In the genomic region with DNA sequence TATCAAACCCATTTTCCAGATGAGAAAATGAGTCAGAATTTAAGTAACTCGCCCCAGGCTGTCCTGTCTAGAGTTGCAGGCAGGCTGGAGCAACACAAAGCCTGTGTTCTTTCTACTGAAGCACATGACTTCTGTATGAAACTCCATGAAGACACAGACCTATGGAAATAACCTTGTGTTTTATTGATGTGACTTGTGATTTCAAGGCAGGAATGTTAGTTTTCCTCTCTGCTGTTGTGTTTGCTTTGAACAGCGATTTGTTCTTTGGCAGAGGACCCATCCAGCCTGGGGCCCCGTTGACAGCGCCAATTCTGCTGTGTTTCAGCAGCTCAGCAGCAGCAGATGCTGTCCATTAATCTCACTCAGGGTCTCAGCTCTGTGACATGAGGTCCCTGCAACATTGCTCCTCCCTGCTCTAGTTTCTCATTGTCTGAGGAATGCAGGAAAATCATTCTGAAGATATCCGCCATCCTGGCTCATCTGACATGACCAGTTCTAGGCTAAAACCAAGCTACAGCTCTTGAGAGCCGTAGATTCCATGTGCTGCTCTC, we compare ENCODE assay signal across 18 cellular contexts.
DNase-seq lines count a peak whose midpoint lies in the region; ATAC-seq and TF ChIP-seq lines count a peak whose summit lies in the region.
"Had no signal": no experiment of that assay in that cellular context is flagged by ENCODE, and none has a peak within 500 bp of the region (broad histone marks: within the 10 kb centered on the region; RNA-seq: fewer than 3 reads in every experiment).

No MANE protein-coding gene starts in this region.

- H2BK5ac ChIP-seq in trophoblast cell (ENCODE audit: low read depth, low read length, poor library complexity), result no peak overlapping the region

- H3K79me2 ChIP-seq in fibroblast of lung (ENCODE audit: control insufficient read depth, insufficient read depth, low read length) (no peaks in the 10 kb centered on the region), trophoblast cell (ENCODE audit: control insufficient read depth, insufficient read depth, low read length, poor library complexity) (no peaks in the 10 kb centered on the region)

- no peak overlapping the region for H4K12ac ChIP-seq in trophoblast cell (ENCODE audit: low read depth, low read length)

- no peak overlapping the region for H3K4ac ChIP-seq in trophoblast cell (ENCODE audit: low read depth, low read length)

- H3K4me1 ChIP-seq in fibroblast of lung (ENCODE audit: control insufficient read depth, extremely low read depth, insufficient read depth, low read length) (no peaks in the 10 kb centered on the region), trophoblast cell (ENCODE audit: control insufficient read depth in 1 of 2, insufficient read depth in 2 of 2, low read length in 2 of 2) (peaks cover 0 to 4% of the 10 kb centered on the region in 2 experiments)
- H3K4me1 ChIP-seq: BLaER1, tibial artery had no signal

- in situ Hi-C loops in brain microvascular endothelial cell (cut with HindIII; ENCODE audit: low pct_ligation_motif_present, low sequenced_read_pairs), result no loop called here
- in situ Hi-C loops in GM13976 (cut with MboI; ENCODE audit: low sequenced_read_pairs, unreplicated experiment), result no loop called here

- no peak overlapping the region for H2AK5ac ChIP-seq in trophoblast cell (ENCODE audit: low read length)

- TF ChIP-seq CTCF in HFFc6 (IDR thresholded peaks at IDR 0.05), result no peak
- TF ChIP-seq CTCF in fibroblast of lung (conservative IDR thresholded peaks at IDR 0.05 in 1 of 2, IDR thresholded peaks at IDR 0.05 in 1 of 2; ENCODE audit: low read depth in 1 of 2, low read length in 2 of 2), result no peak
- no peak for TF ChIP-seq CTCF in brain microvascular endothelial cell (IDR thresholded peaks at IDR 0.05; ENCODE audit: low read depth, low read length, missing control alignments)
- TF ChIP-seq CTCF in GM13976 (IDR thresholded peaks at IDR 0.05; ENCODE audit: borderline replicate concordance, control extremely low read depth, extremely low read depth, insufficient read depth, missing control alignments), result no peak

- H4K8ac ChIP-seq in trophoblast cell (ENCODE audit: low read depth, low read length), result no peak overlapping the region

- no peak overlapping the region for H3K18ac ChIP-seq in trophoblast cell (ENCODE audit: low read length)

- H3K4me3 ChIP-seq in fibroblast of lung (replicated peaks in 1 of 4; ENCODE audit: control extremely low read depth in 1 of 4, insufficient read depth in 1 of 4, low read depth in 3 of 4, low read length in 4 of 4) (no peak overlapping the region), trophoblast cell (ENCODE audit: low read depth, low read length) (no peak overlapping the region), brain microvascular endothelial cell (ENCODE audit: low read depth, low read length) (no peak overlapping the region)
- H3K4me3 ChIP-seq: BLaER1, tibial artery had no signal

- peak; percentile 6 for DNase-seq in HFFc6
- DNase-seq in RPMI7951 (ENCODE audit: low read depth), result peak; percentile 24
- DNase-seq in fibroblast of lung (ENCODE audit: low read depth in 2 of 2), result peak; percentile 33 to 60
- peak; percentile 57 to 64 for DNase-seq in trophoblast cell
- DNase-seq in brain microvascular endothelial cell, result no peak
- DNase-seq in GM13976 (ENCODE audit: low spot score), result no peak
- DNase-seq in NCI-H510A (lab: John Stamatoyannopoulos, UW), result no peak
- DNase-seq: activated CD8-positive, alpha-beta T cell treated with anti-CD3 and anti-CD28 coated beads for 36 hours; amygdala; dermis blood vessel endothelial cell; immature natural killer cell; NCI-H1048; NCI-H510A treated with DMSO at 0.1 percent for 48 hours; SHP77; tibial artery had no signal

- H3K9ac ChIP-seq in fibroblast of lung (ENCODE audit: insufficient read depth, low read length), result no peak overlapping the region
- no peak overlapping the region for H3K9ac ChIP-seq in trophoblast cell (ENCODE audit: low read length)
- H3K9ac ChIP-seq: BLaER1 had no signal

- H3K27ac ChIP-seq in fibroblast of lung (ENCODE audit: insufficient read depth, low read length), result no peak overlapping the region
- H3K27ac ChIP-seq in trophoblast cell (ENCODE audit: low read depth, low read length), result no peak overlapping the region
- no peak overlapping the region for H3K27ac ChIP-seq in brain microvascular endothelial cell
- H3K27ac ChIP-seq: BLaER1, tibial artery had no signal

- H2AFZ ChIP-seq in fibroblast of lung (ENCODE audit: low read length) (no peak overlapping the region), trophoblast cell (ENCODE audit: insufficient read depth, low read length, poor library complexity) (no peak overlapping the region)

- peaks cover 4% of the 10 kb centered on the region; the same call in 1 of the 2 replicates for H3K27me3 Mint-ChIP-seq in HFFc6 (ENCODE audit: insufficient read depth)
- H3K27me3 Mint-ChIP-seq: activated CD8-positive, alpha-beta T cell treated with anti-CD3 and anti-CD28 coated beads for 36 hours; activated T-helper 17 cell treated with anti-CD3 and anti-CD28 coated beads, Interleukin-2, amount 50 U/mL, for 72 hours had no signal

- no peak overlapping the region for H3K4me3 Mint-ChIP-seq in HFFc6
- H3K4me3 Mint-ChIP-seq: activated CD8-positive, alpha-beta T cell treated with anti-CD3 and anti-CD28 coated beads for 36 hours; activated T-helper 17 cell treated with anti-CD3 and anti-CD28 coated beads, Interleukin-2, amount 50 U/mL, for 72 hours; immature natural killer cell had no signal

- no peaks in the 10 kb centered on the region for H4K20me1 ChIP-seq in fibroblast of lung (ENCODE audit: control insufficient read depth, extremely low read depth, insufficient read depth, low read length)
- H4K20me1 ChIP-seq: BLaER1 had no signal

- no peak overlapping the region for H3K23ac ChIP-seq in trophoblast cell (ENCODE audit: low read length)

- no CpG with 5 or more reads among the region's 6 CpGs for WGBS in trophoblast cell (ENCODE audit: extremely low coverage, insufficient coverage, insufficient read length)

- peaks cover 23% of the 10 kb centered on the region for H3K4me1 Mint-ChIP-seq in HFFc6 (ENCODE audit: low read depth)
- H3K4me1 Mint-ChIP-seq: activated T-helper 17 cell treated with anti-CD3 and anti-CD28 coated beads, Interleukin-2, amount 50 U/mL, for 72 hours; immature natural killer cell had no signal

- no peak overlapping the region for H3K27ac Mint-ChIP-seq in HFFc6
- H3K27ac Mint-ChIP-seq: activated CD8-positive, alpha-beta T cell treated with anti-CD3 and anti-CD28 coated beads for 36 hours; activated T-helper 17 cell treated with anti-CD3 and anti-CD28 coated beads, Interleukin-2, amount 50 U/mL, for 72 hours; immature natural killer cell had no signal

- H4K91ac ChIP-seq in trophoblast cell (ENCODE audit: low read depth, low read length), result no peak overlapping the region

- H3K27me3 ChIP-seq in fibroblast of lung (ENCODE audit: control insufficient read depth, insufficient read depth, low read length) (no peaks in the 10 kb centered on the region), trophoblast cell (ENCODE audit: insufficient read depth, low read length) (no peaks in the 10 kb centered on the region), brain microvascular endothelial cell (replicated peaks) (no peaks in the 10 kb centered on the region)
- H3K27me3 ChIP-seq: BLaER1, tibial artery had no signal

- ATAC-seq in HG02763 (IDR thresholded peaks at IDR 0.05; ENCODE audit: unreplicated experiment), result no peak
- ATAC-seq: activated CD8-positive, alpha-beta T cell treated with anti-CD3 and anti-CD28 coated beads for 36 hours; activated T-helper 17 cell treated with anti-CD3 and anti-CD28 coated beads, Interleukin-2, amount 50 U/mL, for 72 hours had no signal

- H3K36me3 ChIP-seq in fibroblast of lung (ENCODE audit: control insufficient read depth, insufficient read depth, low read length), result no peaks in the 10 kb centered on the region
- H3K36me3 ChIP-seq in trophoblast cell (ENCODE audit: control insufficient read depth in 1 of 2, insufficient read depth in 2 of 2, low read length in 2 of 2), result peaks cover 0 to 3% of the 10 kb centered on the region in 2 experiments
- H3K36me3 ChIP-seq in brain microvascular endothelial cell (replicated peaks), result no peaks in the 10 kb centered on the region
- H3K36me3 ChIP-seq: BLaER1 had no signal

- H3K79me1 ChIP-seq in trophoblast cell (ENCODE audit: low read length), result no peaks in the 10 kb centered on the region

- H3K14ac ChIP-seq in trophoblast cell (ENCODE audit: low read length), result no peak overlapping the region

- H3K4me2 ChIP-seq in fibroblast of lung (ENCODE audit: extremely low read depth, insufficient read depth, low read length), result no peak overlapping the region
- H3K4me2 ChIP-seq in trophoblast cell (ENCODE audit: low read length), result no peak overlapping the region
- H3K4me2 ChIP-seq: BLaER1 had no signal

- no peak overlapping the region for H2BK120ac ChIP-seq in trophoblast cell (ENCODE audit: insufficient read depth, low read length, poor library complexity)

- H2BK12ac ChIP-seq in trophoblast cell (ENCODE audit: low read length), result no peak overlapping the region

- no peaks in the 10 kb centered on the region for H3K9me3 Mint-ChIP-seq in HFFc6
- H3K9me3 Mint-ChIP-seq: activated CD8-positive, alpha-beta T cell treated with anti-CD3 and anti-CD28 coated beads for 36 hours; activated T-helper 17 cell treated with anti-CD3 and anti-CD28 coated beads, Interleukin-2, amount 50 U/mL, for 72 hours had no signal

- peaks cover 11% of the 10 kb centered on the region; the same call in 1 of the 2 replicates for H3K36me3 Mint-ChIP-seq in HFFc6 (ENCODE audit: low read depth)

- H3K9me3 ChIP-seq in fibroblast of lung (ENCODE audit: control insufficient read depth, insufficient read depth, low read depth, low read length) (no peaks in the 10 kb centered on the region), trophoblast cell (ENCODE audit: insufficient read depth, low read depth, low read length) (no peaks in the 10 kb centered on the region)
- H3K9me3 ChIP-seq: BLaER1, tibial artery had no signal

Comparison
In these comparisons a context has a peak if more than half of its experiments do, and no peak if none do; other contexts are left out.
1. DNase-seq: peak in HFFc6 (single experiment), RPMI7951 (single experiment), fibroblast of lung (2 of 2) and trophoblast cell (2 of 2); none in brain microvascular endothelial cell (single experiment), GM13976 (single experiment) and NCI-H510A (single experiment).